Comparison of ENCODE assay signal across 1 cellular context in the genomic region with DNA sequence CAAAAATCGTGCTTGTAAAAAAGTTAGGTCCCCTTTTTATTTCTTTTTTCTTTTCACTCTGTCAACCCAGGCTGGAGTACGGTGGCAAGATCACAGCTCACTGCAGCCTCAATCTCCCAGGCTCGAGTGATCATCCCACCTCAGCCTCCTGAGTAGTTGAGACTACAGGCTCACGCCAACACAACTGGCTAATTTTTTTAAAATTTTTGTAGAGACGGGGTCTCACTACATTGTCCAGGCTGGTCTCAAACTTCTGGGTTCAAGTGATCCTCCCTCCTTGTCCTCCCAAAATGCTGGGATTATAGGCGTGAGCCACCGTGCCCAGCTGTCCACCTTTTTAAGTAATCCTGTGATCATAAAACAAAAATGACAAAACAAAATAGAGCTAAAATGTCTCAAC.
TF ChIP-seq lines count a peak whose summit lies in the region.

No MANE protein-coding gene starts in this region.

TF ChIP-seq in K562, 482 proteins besides CTCF, POLR2A, EP300 and RAD21 (continued from another document):
- TF ChIP-seq, protein P1, sequence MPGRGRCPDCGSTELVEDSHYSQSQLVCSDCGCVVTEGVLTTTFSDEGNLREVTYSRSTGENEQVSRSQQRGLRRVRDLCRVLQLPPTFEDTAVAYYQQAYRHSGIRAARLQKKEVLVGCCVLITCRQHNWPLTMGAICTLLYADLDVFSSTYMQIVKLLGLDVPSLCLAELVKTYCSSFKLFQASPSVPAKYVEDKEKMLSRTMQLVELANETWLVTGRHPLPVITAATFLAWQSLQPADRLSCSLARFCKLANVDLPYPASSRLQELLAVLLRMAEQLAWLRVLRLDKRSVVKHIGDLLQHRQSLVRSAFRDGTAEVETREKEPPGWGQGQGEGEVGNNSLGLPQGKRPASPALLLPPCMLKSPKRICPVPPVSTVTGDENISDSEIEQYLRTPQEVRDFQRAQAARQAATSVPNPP (IDR thresholded peaks at IDR 0.05; ENCODE audit: borderline replicate concordance, insufficient read depth, insufficient read length) = no peak
- 0 out of 2 replicates have a peak, but pooled peaks have one; percentile 29 for TF ChIP-seq ADNP (tag; IDR thresholded peaks at IDR 0.05)
- no peak for TF ChIP-seq ZNF77 (CRISPR knock-in tag; IDR thresholded peaks at IDR 0.05)
- 0 out of 2 replicates have a peak, but pooled peaks have one; percentile 4 for TF ChIP-seq ELF1 (tag; IDR thresholded peaks at IDR 0.05)
- TF ChIP-seq BCOR (IDR thresholded peaks at IDR 0.05) = peak; percentile 69; the same call in 1 of the 2 replicates
- TF ChIP-seq ZFPM2 (CRISPR knock-in tag; IDR thresholded peaks at IDR 0.05) = no peak
- TF ChIP-seq KLF16 (IDR thresholded peaks at IDR 0.05) = 0 out of 2 replicates have a peak, but pooled peaks have one; percentile 2
- peak; percentile 74 for TF ChIP-seq RBM25 (IDR thresholded peaks at IDR 0.05; ENCODE audit: low read depth, low read length, severe bottlenecking)
- 0 out of 2 replicates have a peak, but pooled peaks have one; percentile 2 for TF ChIP-seq ZNF766 (CRISPR knock-in tag; conservative IDR thresholded peaks at IDR 0.05)
- TF ChIP-seq ZNF507 (tag; conservative IDR thresholded peaks at IDR 0.05) = no peak
